In the genomic region with DNA sequence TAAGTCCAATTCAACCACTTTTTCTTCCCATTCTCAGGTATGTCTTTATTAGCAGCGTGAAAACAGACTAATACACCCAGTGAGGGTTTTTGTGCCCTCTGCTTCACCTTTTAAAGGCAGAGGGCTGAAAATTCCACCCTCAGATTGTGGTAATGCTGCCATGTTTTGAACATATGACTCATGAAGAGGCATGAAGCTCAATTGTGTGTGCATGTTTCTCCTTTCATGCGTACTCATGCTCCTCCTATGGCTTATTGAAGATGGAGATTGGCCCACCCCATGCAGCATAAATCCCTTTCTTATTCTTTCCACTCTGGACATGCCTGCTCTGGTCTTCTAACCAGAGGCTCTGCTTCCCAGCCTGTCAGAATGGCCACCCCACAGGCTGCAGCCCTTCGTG, we compare ENCODE assay signal across 12 cellular contexts.
DNase-seq lines count a peak whose midpoint lies in the region; ATAC-seq and TF ChIP-seq lines count a peak whose summit lies in the region.
"Had no signal": no experiment of that assay in that cellular context is flagged by ENCODE, and none has a peak within 500 bp of the region (broad histone marks: within the 10 kb centered on the region; RNA-seq: fewer than 3 reads in every experiment).

No MANE protein-coding gene starts in this region.

- no peaks in the 10 kb centered on the region for H3K79me2 ChIP-seq in HCT116 (ENCODE audit: insufficient read depth, low read length)

- ATAC-seq in HCT116 (no peak), T-cell (replicated peaks in 1 of 4) (no peak)

- no TSS peak for BruUV-seq in HCT116 (replicated peaks; lab: Mats Ljungman, UMichigan)

- peaks cover 3 to 5% (median 4%) of the 10 kb centered on the region in 3 donors for H3K9me3 Mint-ChIP-seq in T-cell

- peaks cover 13 to 21% of the 10 kb centered on the region in 2 donors for H3K27me3 Mint-ChIP-seq in T-cell

- intact Hi-C loops in HCT116 (cut with micrococcal nuclease) = no loop called here

- peaks cover 3 to 56% of the 10 kb centered on the region in 2 experiments; a peak in 3 of 4 replicates for H3K4me1 ChIP-seq in HCT116 (ENCODE audit: control insufficient read depth in 1 of 2, insufficient read depth in 2 of 2, low read length in 2 of 2)

- H3K9me2 ChIP-seq in HCT116 (ENCODE audit: insufficient read depth) = no peaks in the 10 kb centered on the region

- H3K4me3 Mint-ChIP-seq in T-cell = no peak overlapping the region
- H3K4me3 Mint-ChIP-seq: CD4-positive, alpha-beta memory T cell had no signal

- peak overlapping the region; percentile 70 for H3K4me2 ChIP-seq in HCT116 (ENCODE audit: low read length)

- H2AFZ ChIP-seq in HCT116 (ENCODE audit: low read depth, low read length, poor library complexity, severe bottlenecking) = no peak overlapping the region

- no peaks in the 10 kb centered on the region for H3K27me3 ChIP-seq in HCT116 (ENCODE audit: insufficient read depth, low read length)

- POLR2A ChIA-PET in HCT116 (lab: Charles Lee) = interaction anchor here (1.4 kb wide), 1 partner anchor 11 kb away, joined by 3 read pairs; no protein-coding TSS in a partner anchor
- POLR2A ChIA-PET in T-cell (lab: Charles Lee) = no interaction called here

- H3K36me3 ChIP-seq in HCT116 (ENCODE audit: control insufficient read depth in 1 of 2, insufficient read depth in 2 of 2, low read length in 2 of 2) = no peaks in the 10 kb centered on the region

- H3K4me3 ChIP-seq in HCT116 (replicated peaks in 1 of 2; ENCODE audit: low read depth in 1 of 2, low read length in 2 of 2) (peak overlapping the region in 1 of 2 experiments; percentile 12; a peak in 1 of 4 replicates), fibroblast of mammary gland (ENCODE audit: control insufficient read depth, low read depth, low read length) (no peak overlapping the region)

- CTCF ChIA-PET in HCT116 (lab: Charles Lee) (no interaction called here), T-cell (lab: Charles Lee) (no interaction called here)

- H3K9me3 ChIP-seq in HCT116 (ENCODE audit: control insufficient read depth in 1 of 2, insufficient read depth in 1 of 2, low read depth in 1 of 2, low read length in 2 of 2) = no peaks in the 10 kb centered on the region

- H4K20me1 ChIP-seq in HCT116 (ENCODE audit: insufficient read depth) = no peaks in the 10 kb centered on the region

- TF ChIP-seq RAD21 in HCT116 (IDR thresholded peaks at IDR 0.05; ENCODE audit: low read depth) = no peak

- TF ChIP-seq CTCF in HCT116 (IDR thresholded peaks at IDR 0.05 in 2 of 3, conservative IDR thresholded peaks at IDR 0.05 in 1 of 3; ENCODE audit: borderline replicate concordance in 1 of 3, insufficient read depth in 1 of 3, low read depth in 2 of 3, low read length in 2 of 3) (no peak), fibroblast of mammary gland (conservative IDR thresholded peaks at IDR 0.05; ENCODE audit: control insufficient read depth, insufficient read depth, low read depth, low read length) (no peak)

- no peaks in the 10 kb centered on the region for H3K36me3 Mint-ChIP-seq in T-cell
- H3K36me3 Mint-ChIP-seq: CD4-positive, alpha-beta memory T cell had no signal

- H3K4me1 Mint-ChIP-seq in T-cell = no peaks in the 10 kb centered on the region
- H3K4me1 Mint-ChIP-seq: CD4-positive, alpha-beta memory T cell had no signal

- H3K27ac ChIP-seq in HCT116 (ENCODE audit: low read depth, low read length) = no peak overlapping the region

- DNase-seq in HCT116 (ENCODE audit: low read depth, low spot score) (no peak), amniotic epithelial cell (ENCODE audit: low read depth) (peak; percentile 33), fibroblast of mammary gland (ENCODE audit: low read depth) (peak; percentile 18), SW480 (ENCODE audit: low spot score) (no peak), cerebellar nuclear complex (lab: John Stamatoyannopoulos, UW) (no peak), T-cell (no peak), NCI-H69 (lab: John Stamatoyannopoulos, UW) (no peak)
- DNase-seq: CD4-positive, alpha-beta memory T cell; Karpas-422; NCI-H187 treated with DMSO at 0.1 percent for 48 hours; NCI-H526 treated with DMSO at 0.1 percent for 48 hours; NK-92 treated with Interleukin-12 subunit alpha and Interleukin-12 subunit beta, amount 100 ng/mL, for 24 hours had no signal

- TF ChIP-seq POLR2A in HCT116 (IDR thresholded peaks at IDR 0.05; ENCODE audit: borderline replicate concordance, extremely low read depth, insufficient read depth, insufficient read length) = no peak

- no peak overlapping the region for H3K9ac ChIP-seq in HCT116 (ENCODE audit: low read length)

- RAD21 ChIA-PET in HCT116 (lab: Charles Lee; ENCODE audit: low non-redundant PET in 1 of 2, low total read pairs in 2 of 2, uncharacterized antibody in 2 of 2, unreplicated experiment in 2 of 2) = no interaction called here

- no peak overlapping the region for H3K27ac Mint-ChIP-seq in T-cell
- H3K27ac Mint-ChIP-seq: CD4-positive, alpha-beta memory T cell had no signal

TF ChIP-seq in HCT116, 20 proteins besides CTCF, POLR2A, EP300 and RAD21:
- TF ChIP-seq TCF7L2 (IDR thresholded peaks at IDR 0.05; ENCODE audit: borderline replicate concordance, extremely low read depth, insufficient read depth, insufficient read length) (no peak), ZNF274 (IDR thresholded peaks at IDR 0.05; ENCODE audit: low read depth, low read length) (no peak), CBX3 (IDR thresholded peaks at IDR 0.05; ENCODE audit: low read depth) (no peak), EZH2 (IDR thresholded peaks at IDR 0.05) (no peak), POLR2AphosphoS5 (IDR thresholded peaks at IDR 0.05; ENCODE audit: low read depth, low read length) (no peak), ELF1 (IDR thresholded peaks at IDR 0.05; ENCODE audit: borderline replicate concordance, low read depth) (no peak), ZFX (IDR thresholded peaks at IDR 0.05) (no peak), SRF (IDR thresholded peaks at IDR 0.05; ENCODE audit: low read depth) (no peak), ZBTB33 (IDR thresholded peaks at IDR 0.05; ENCODE audit: extremely low read depth, insufficient replicate concordance, low read length) (no peak), MAX (IDR thresholded peaks at IDR 0.05) (no peak), CEBPB (IDR thresholded peaks at IDR 0.05; ENCODE audit: low read depth) (no peak), SIN3A (IDR thresholded peaks at IDR 0.05; ENCODE audit: low read depth) (no peak), FOSL1 (IDR thresholded peaks at IDR 0.05; ENCODE audit: low read depth) (no peak), JUND (IDR thresholded peaks at IDR 0.05) (no peak), EZH2phosphoT487 (IDR thresholded peaks at IDR 0.05; ENCODE audit: borderline replicate concordance) (no peak)
- TF ChIP-seq, protein P1, sequence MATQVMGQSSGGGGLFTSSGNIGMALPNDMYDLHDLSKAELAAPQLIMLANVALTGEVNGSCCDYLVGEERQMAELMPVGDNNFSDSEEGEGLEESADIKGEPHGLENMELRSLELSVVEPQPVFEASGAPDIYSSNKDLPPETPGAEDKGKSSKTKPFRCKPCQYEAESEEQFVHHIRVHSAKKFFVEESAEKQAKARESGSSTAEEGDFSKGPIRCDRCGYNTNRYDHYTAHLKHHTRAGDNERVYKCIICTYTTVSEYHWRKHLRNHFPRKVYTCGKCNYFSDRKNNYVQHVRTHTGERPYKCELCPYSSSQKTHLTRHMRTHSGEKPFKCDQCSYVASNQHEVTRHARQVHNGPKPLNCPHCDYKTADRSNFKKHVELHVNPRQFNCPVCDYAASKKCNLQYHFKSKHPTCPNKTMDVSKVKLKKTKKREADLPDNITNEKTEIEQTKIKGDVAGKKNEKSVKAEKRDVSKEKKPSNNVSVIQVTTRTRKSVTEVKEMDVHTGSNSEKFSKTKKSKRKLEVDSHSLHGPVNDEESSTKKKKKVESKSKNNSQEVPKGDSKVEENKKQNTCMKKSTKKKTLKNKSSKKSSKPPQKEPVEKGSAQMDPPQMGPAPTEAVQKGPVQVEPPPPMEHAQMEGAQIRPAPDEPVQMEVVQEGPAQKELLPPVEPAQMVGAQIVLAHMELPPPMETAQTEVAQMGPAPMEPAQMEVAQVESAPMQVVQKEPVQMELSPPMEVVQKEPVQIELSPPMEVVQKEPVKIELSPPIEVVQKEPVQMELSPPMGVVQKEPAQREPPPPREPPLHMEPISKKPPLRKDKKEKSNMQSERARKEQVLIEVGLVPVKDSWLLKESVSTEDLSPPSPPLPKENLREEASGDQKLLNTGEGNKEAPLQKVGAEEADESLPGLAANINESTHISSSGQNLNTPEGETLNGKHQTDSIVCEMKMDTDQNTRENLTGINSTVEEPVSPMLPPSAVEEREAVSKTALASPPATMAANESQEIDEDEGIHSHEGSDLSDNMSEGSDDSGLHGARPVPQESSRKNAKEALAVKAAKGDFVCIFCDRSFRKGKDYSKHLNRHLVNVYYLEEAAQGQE (IDR thresholded peaks at IDR 0.05; ENCODE audit: low read depth) = no peak
- TF ChIP-seq, protein P2, sequence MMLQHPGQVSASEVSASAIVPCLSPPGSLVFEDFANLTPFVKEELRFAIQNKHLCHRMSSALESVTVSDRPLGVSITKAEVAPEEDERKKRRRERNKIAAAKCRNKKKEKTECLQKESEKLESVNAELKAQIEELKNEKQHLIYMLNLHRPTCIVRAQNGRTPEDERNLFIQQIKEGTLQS (IDR thresholded peaks at IDR 0.05) = no peak

Comparison
In these comparisons a context has a peak if more than half of its experiments do, and no peak if none do; other contexts are left out.
1. DNase-seq: peak in amniotic epithelial cell (single experiment) and fibroblast of mammary gland (single experiment); none in HCT116 (single experiment), SW480 (single experiment), cerebellar nuclear complex (0 of 2), T-cell (0 of 34) and NCI-H69 (single experiment).